Comparison of ENCODE assay signal across 31 cellular contexts in genomic region chr4:109016200-109016599, GRCh38.
"Had no signal": no experiment of that assay in that cellular context is flagged by ENCODE, and none has a peak within 500 bp of the region (broad histone marks: within the 10 kb centered on the region; RNA-seq: fewer than 3 reads in every experiment).

No MANE protein-coding gene starts in this region.

- H3K36me3 Mint-ChIP-seq: brain had no signal

- H3K27ac ChIP-seq: ascending aorta, breast epithelium, cardiac muscle cell, colonic mucosa, epithelial cell of prostate, esophagus squamous epithelium, gastroesophageal sphincter, WERI-Rb-1 had no signal

- H3K4me3 ChIP-seq: ascending aorta, breast epithelium, cardiac muscle cell, colonic mucosa, esophagus squamous epithelium, gastroesophageal sphincter had no signal

- DNase-seq: activated B cell treated with CpG ODN at 0.5 μM for 24 hours; activated CD4-positive, alpha-beta T cell treated with anti-CD3 and anti-CD28 coated beads for 48 hours; activated CD4-positive, alpha-beta T cell treated with anti-CD3 and anti-CD28 coated beads, Interleukin-2, amount 50 U/mL, for 1 hour; activated CD4-positive, alpha-beta T cell treated with anti-CD3 and anti-CD28 coated beads, Interleukin-2, amount 50 U/mL, for 48 hours; activated CD8-positive, alpha-beta memory T cell treated with anti-CD3 and anti-CD28 coated beads for 24 hours; activated CD8-positive, alpha-beta T cell treated with anti-CD3 and anti-CD28 coated beads for 36 hours; activated effector memory CD4-positive, alpha-beta T cell treated with Interleukin-2 at 50 U/mL for 16 hours; activated gamma-delta T cell treated with Interleukin-2 at 50 U/mL for 16 hours; activated naive CD4-positive, alpha-beta T cell treated with anti-CD3 and anti-CD28 coated beads, Interleukin-2, amount 50 U/mL, for 16 hours; activated naive CD4-positive, alpha-beta T cell treated with Interleukin-2 at 50 U/mL for 16 hours; activated T-cell treated with anti-CD3 and anti-CD28 coated beads, Interleukin-2, amount 50 U/mL, for 4 hours; amniotic stem cell; central memory CD4-positive, alpha-beta T cell; cerebellar nuclear complex; colonic mucosa; effector CD8-positive, alpha-beta T cell; esophagus squamous epithelium; foreskin melanocyte; T1000; WERI-Rb-1 had no signal

- H3K9me3 ChIP-seq: ascending aorta, colonic mucosa, esophagus squamous epithelium had no signal

- H3K4me1 Mint-ChIP-seq: activated B cell treated with CpG ODN at 0.5 μM for 24 hours; activated T-helper 17 cell treated with anti-CD3 and anti-CD28 coated beads, Interleukin-2, amount 50 U/mL, for 72 hours had no signal

- H3K27me3 ChIP-seq: ascending aorta, breast epithelium, cardiac muscle cell, colonic mucosa, esophagus squamous epithelium, gastroesophageal sphincter had no signal

- H3K36me3 ChIP-seq: ascending aorta, breast epithelium, cardiac muscle cell, colonic mucosa, esophagus squamous epithelium, gastroesophageal sphincter, WERI-Rb-1 had no signal

- H3K27me3 Mint-ChIP-seq: activated B cell treated with CpG ODN at 0.5 μM for 24 hours, brain had no signal

- ATAC-seq: activated CD4-positive, CD25-positive, alpha-beta regulatory T cell treated with anti-CD3 and anti-CD28 coated beads, Interleukin-2, amount 50 U/mL, for 24 hours; activated CD8-positive, alpha-beta T cell treated with anti-CD3 and anti-CD28 coated beads for 36 hours; activated T-helper 17 cell treated with anti-CD3 and anti-CD28 coated beads, Interleukin-2, amount 50 U/mL, for 72 hours; gastroesophageal sphincter had no signal

- H3K4me3 Mint-ChIP-seq: activated B cell treated with CpG ODN at 0.5 μM for 24 hours; activated CD8-positive, alpha-beta T cell treated with anti-CD3 and anti-CD28 coated beads for 36 hours; activated naive CD8-positive, alpha-beta T cell; activated T-cell treated with anti-CD3 and anti-CD28 coated beads, Interleukin-2, amount 50 U/mL, for 4 hours; activated T-helper 17 cell treated with anti-CD3 and anti-CD28 coated beads, Interleukin-2, amount 50 U/mL, for 72 hours; brain; T-helper 1 cell treated with Interleukin-12 subunit alpha and Interleukin-12 subunit beta and Interleukin-4 antibody, amounts not matched to agents 30 μg/mL and 1 μg/mL, for 36 hours; T-helper 2 cell treated with Interferon-gamma antibody and Interleukin-4, amounts not matched to agents 5 μg/mL and 100 μg/mL, for 36 hours had no signal

- H3K27ac Mint-ChIP-seq: activated B cell treated with CpG ODN at 0.5 μM for 24 hours; activated CD8-positive, alpha-beta T cell treated with anti-CD3 and anti-CD28 coated beads for 36 hours; activated naive CD8-positive, alpha-beta T cell; activated T-helper 17 cell treated with anti-CD3 and anti-CD28 coated beads, Interleukin-2, amount 50 U/mL, for 72 hours; brain; T-helper 1 cell treated with Interleukin-12 subunit alpha and Interleukin-12 subunit beta and Interleukin-4 antibody, amounts not matched to agents 30 μg/mL and 1 μg/mL, for 36 hours; T-helper 2 cell treated with Interferon-gamma antibody and Interleukin-4, amounts not matched to agents 5 μg/mL and 100 μg/mL, for 36 hours had no signal

- H3K4me1 ChIP-seq: ascending aorta, breast epithelium, colonic mucosa, esophagus squamous epithelium, gastroesophageal sphincter had no signal
